ENCODE assay signal across 6 cellular contexts in genomic region chr13:94579063-94579462, GRCh38.
"Had no signal": no experiment of that assay in that cellular context is flagged by ENCODE, and none has a peak within 500 bp of the region (broad histone marks: within the 10 kb centered on the region; RNA-seq: fewer than 3 reads in every experiment).

No MANE protein-coding gene starts in this region.

- FAIRE-seq: GM12878, GM12892, GM18507, GM19239 had no signal

- H3K4me3 ChIP-seq: GM12878 had no signal

- DNase-seq: GDM1, GF-D8 had no signal

- ATAC-seq: GM12878 had no signal
